1 cellular context compared by ENCODE assay signal in genomic region chr1:9234223-9235122, GRCh38.
TF ChIP-seq lines count a peak whose summit lies in the region.

A gene with protein sequence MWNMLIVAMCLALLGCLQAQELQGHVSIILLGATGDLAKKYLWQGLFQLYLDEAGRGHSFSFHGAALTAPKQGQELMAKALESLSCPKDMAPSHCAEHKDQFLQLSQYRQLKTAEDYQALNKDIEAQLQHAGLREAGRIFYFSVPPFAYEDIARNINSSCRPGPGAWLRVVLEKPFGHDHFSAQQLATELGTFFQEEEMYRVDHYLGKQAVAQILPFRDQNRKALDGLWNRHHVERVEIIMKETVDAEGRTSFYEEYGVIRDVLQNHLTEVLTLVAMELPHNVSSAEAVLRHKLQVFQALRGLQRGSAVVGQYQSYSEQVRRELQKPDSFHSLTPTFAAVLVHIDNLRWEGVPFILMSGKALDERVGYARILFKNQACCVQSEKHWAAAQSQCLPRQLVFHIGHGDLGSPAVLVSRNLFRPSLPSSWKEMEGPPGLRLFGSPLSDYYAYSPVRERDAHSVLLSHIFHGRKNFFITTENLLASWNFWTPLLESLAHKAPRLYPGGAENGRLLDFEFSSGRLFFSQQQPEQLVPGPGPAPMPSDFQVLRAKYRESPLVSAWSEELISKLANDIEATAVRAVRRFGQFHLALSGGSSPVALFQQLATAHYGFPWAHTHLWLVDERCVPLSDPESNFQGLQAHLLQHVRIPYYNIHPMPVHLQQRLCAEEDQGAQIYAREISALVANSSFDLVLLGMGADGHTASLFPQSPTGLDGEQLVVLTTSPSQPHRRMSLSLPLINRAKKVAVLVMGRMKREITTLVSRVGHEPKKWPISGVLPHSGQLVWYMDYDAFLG (plus strand): TSS chr1:9234774. CDS start chr1:9244935, 10,161 bp downstream.

TF ChIP-seq in K562, 482 proteins besides CTCF, POLR2A, EP300 and RAD21 (continued from another document and continues in another):
- TF ChIP-seq, protein P1, sequence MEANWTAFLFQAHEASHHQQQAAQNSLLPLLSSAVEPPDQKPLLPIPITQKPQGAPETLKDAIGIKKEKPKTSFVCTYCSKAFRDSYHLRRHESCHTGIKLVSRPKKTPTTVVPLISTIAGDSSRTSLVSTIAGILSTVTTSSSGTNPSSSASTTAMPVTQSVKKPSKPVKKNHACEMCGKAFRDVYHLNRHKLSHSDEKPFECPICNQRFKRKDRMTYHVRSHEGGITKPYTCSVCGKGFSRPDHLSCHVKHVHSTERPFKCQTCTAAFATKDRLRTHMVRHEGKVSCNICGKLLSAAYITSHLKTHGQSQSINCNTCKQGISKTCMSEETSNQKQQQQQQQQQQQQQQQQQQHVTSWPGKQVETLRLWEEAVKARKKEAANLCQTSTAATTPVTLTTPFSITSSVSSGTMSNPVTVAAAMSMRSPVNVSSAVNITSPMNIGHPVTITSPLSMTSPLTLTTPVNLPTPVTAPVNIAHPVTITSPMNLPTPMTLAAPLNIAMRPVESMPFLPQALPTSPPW (CRISPR knock-in tag; IDR thresholded peaks at IDR 0.05): peak; percentile 98
- TF ChIP-seq ZNF431 (CRISPR knock-in tag; IDR thresholded peaks at IDR 0.05): peak; percentile 88
- no peak for TF ChIP-seq MAFK (IDR thresholded peaks at IDR 0.05; ENCODE audit: low read length)
- TF ChIP-seq REST (CRISPR knock-in tag; IDR thresholded peaks at IDR 0.05; ENCODE audit: low read depth): peak; percentile 48; the same call in 1 of the 2 replicates
- TF ChIP-seq SAFB (IDR thresholded peaks at IDR 0.05; ENCODE audit: borderline replicate concordance, low read depth, low read length): peak; percentile 99
- TF ChIP-seq ZNF175 (CRISPR knock-in tag; IDR thresholded peaks at IDR 0.05; ENCODE audit: low read depth): no peak
- peak; percentile 32 for TF ChIP-seq HDAC3 (IDR thresholded peaks at IDR 0.05; ENCODE audit: borderline replicate concordance, partially characterized antibody)
- TF ChIP-seq IRF9 (tag; IDR thresholded peaks at IDR 0.05): no peak
- no peak for TF ChIP-seq NFIX (CRISPR knock-in tag; IDR thresholded peaks at IDR 0.05; ENCODE audit: low read depth)
- peak; percentile 16; the same call in 1 of the 2 replicates for TF ChIP-seq RERE (CRISPR knock-in tag; IDR thresholded peaks at IDR 0.05; ENCODE audit: borderline replicate concordance)
- no peak; the same call in 1 of the 2 replicates for TF ChIP-seq ZNF224 (CRISPR knock-in tag; IDR thresholded peaks at IDR 0.05)
- 0 out of 2 replicates have a peak, but pooled peaks have one; percentile 2 for TF ChIP-seq DIDO1 (tag; IDR thresholded peaks at IDR 0.05; ENCODE audit: low read depth)
- TF ChIP-seq AFF1 (IDR thresholded peaks at IDR 0.05; ENCODE audit: low read depth in 1 of 2, partially characterized antibody in 2 of 2): peak in 1 of 2 experiments; percentile 65
- TF ChIP-seq, protein P2, sequence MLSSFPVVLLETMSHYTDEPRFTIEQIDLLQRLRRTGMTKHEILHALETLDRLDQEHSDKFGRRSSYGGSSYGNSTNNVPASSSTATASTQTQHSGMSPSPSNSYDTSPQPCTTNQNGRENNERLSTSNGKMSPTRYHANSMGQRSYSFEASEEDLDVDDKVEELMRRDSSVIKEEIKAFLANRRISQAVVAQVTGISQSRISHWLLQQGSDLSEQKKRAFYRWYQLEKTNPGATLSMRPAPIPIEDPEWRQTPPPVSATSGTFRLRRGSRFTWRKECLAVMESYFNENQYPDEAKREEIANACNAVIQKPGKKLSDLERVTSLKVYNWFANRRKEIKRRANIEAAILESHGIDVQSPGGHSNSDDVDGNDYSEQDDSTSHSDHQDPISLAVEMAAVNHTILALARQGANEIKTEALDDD (IDR thresholded peaks at IDR 0.05): no peak
- TF ChIP-seq ZNF324 (CRISPR knock-in tag; IDR thresholded peaks at IDR 0.05): no peak
- 0 out of 2 replicates have a peak, but pooled peaks have one; percentile 52 for TF ChIP-seq GTF2A2 (tag; IDR thresholded peaks at IDR 0.05)
- TF ChIP-seq ATF2 (CRISPR knock-in tag; IDR thresholded peaks at IDR 0.05): peak; percentile 82; the same call in 1 of the 2 replicates
- TF ChIP-seq, protein P3, sequence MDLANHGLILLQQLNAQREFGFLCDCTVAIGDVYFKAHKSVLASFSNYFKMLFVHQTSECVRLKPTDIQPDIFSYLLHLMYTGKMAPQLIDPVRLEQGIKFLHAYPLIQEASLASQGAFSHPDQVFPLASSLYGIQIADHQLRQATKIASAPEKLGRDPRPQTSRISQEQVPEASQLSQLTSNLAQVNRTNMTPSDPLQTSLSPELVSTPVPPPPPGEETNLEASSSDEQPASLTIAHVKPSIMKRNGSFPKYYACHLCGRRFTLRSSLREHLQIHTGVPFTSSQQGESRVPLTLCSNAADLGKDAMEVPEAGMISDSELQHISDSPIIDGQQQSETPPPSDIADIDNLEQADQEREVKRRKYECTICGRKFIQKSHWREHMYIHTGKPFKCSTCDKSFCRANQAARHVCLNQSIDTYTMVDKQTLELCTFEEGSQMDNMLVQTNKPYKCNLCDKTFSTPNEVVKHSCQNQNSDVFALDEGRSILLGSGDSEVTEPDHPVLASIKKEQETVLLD (IDR thresholded peaks at IDR 0.05): peak; percentile 95
- peak; percentile 67 for TF ChIP-seq SMARCA4 (IDR thresholded peaks at IDR 0.05)
- TF ChIP-seq IRF2 (CRISPR knock-in tag; IDR thresholded peaks at IDR 0.05): peak; percentile 90
- TF ChIP-seq BCOR (IDR thresholded peaks at IDR 0.05): peak; percentile 99
- no peak for TF ChIP-seq MYBL2 (IDR thresholded peaks at IDR 0.05; ENCODE audit: low read depth)
- peak; percentile 69; the same call in 1 of the 2 replicates for TF ChIP-seq MYBL2 (CRISPR knock-in tag; IDR thresholded peaks at IDR 0.05; ENCODE audit: borderline replicate concordance)
- no peak; the same call in 1 of the 2 replicates for TF ChIP-seq PRMT5 (CRISPR knock-in tag; IDR thresholded peaks at IDR 0.05)
- TF ChIP-seq HDAC1 (IDR thresholded peaks at IDR 0.05): peak; percentile 66 to 96; a peak in 3 of 4 replicates
